In genomic region chr3:120678984-120679383, GRCh38 we compare ENCODE assay signal across 1 cellular context.
TF ChIP-seq lines count a peak whose summit lies in the region.

No MANE protein-coding gene starts in this region.

TF ChIP-seq in WTC11, 78 proteins besides CTCF, POLR2A, EP300 and RAD21 (continued from another document):
- no peak for TF ChIP-seq KAT7 (CRISPR knock-in tag; IDR thresholded peaks at IDR 0.05; ENCODE audit: borderline replicate concordance)
